ENCODE assay signal across 20 cellular contexts in genomic region chr6:116931456-116931855, GRCh38. TPM values are rescaled to one million over a fixed set of nuclear protein-coding genes. Genes with fewer than 3 reads are reported as not detected.
DNase-seq lines count a peak whose midpoint lies in the region; ATAC-seq and TF ChIP-seq lines count a peak whose summit lies in the region.
"Had no signal": no experiment of that assay in that cellular context is flagged by ENCODE, and none has a peak within 500 bp of the region (broad histone marks: within the 10 kb centered on the region; RNA-seq: fewer than 3 reads in every experiment).

No MANE protein-coding gene starts in this region.

- ATAC-seq in PC-3 = peak; percentile 63
- ATAC-seq in HG03439 (IDR thresholded peaks at IDR 0.05; ENCODE audit: unreplicated experiment) = no peak
- no peak for ATAC-seq in upper lobe of right lung

- no peaks in the 10 kb centered on the region for H3K9me2 ChIP-seq in PC-3 (replicated peaks; ENCODE audit: low read length)
- no peaks in the 10 kb centered on the region for H3K9me2 ChIP-seq in MM.1S (replicated peaks; ENCODE audit: insufficient read depth, low read length)

- peak; percentile 75 for DNase-seq in PC-3
- peak; percentile 2 for DNase-seq in epithelial cell of esophagus (ENCODE audit: low read depth)
- DNase-seq in MM.1S = no peak
- DNase-seq in upper lobe of right lung = no peak
- DNase-seq: 8988T; ACHN; BE2C; C1 segment of cervical spinal cord; CD4-positive, alpha-beta memory T cell; CD4-positive, CD25-positive, alpha-beta regulatory T cell; CD8-positive, alpha-beta memory T cell; COR-L47; DMS 273 treated with DMSO at 0.1 percent for 48 hours; DMS153; DMS53; DMS79 treated with DMSO at 0.1 percent for 48 hours; GF-D8 had no signal

- POLR2A ChIA-PET in PC-3 (lab: Charles Lee; ENCODE audit: unreplicated experiment) = no interaction called here

- peak overlapping the region; percentile 72 for H3K9ac ChIP-seq in PC-3 (ENCODE audit: low read length)
- H3K9ac ChIP-seq in MM.1S (ENCODE audit: low read length) = no peak overlapping the region
- H3K9ac ChIP-seq: BLaER1 had no signal

- no peaks in the 10 kb centered on the region for H3K79me2 ChIP-seq in PC-3 (ENCODE audit: low read length)
- H3K79me2 ChIP-seq in MM.1S (ENCODE audit: low read length) = no peaks in the 10 kb centered on the region

- H3K4me2 ChIP-seq in PC-3 (ENCODE audit: low read length) (peak overlapping the region; percentile 78), MM.1S (ENCODE audit: low read depth, low read length) (no peak overlapping the region)
- H3K4me2 ChIP-seq: BLaER1 had no signal

- TF ChIP-seq CTCF in PC-3 (conservative IDR thresholded peaks at IDR 0.05; ENCODE audit: low read depth, low read length) (no peak), epithelial cell of esophagus (IDR thresholded peaks at IDR 0.05; ENCODE audit: insufficient read depth, low read depth, low read length, missing control alignments) (no peak), MM.1S (IDR thresholded peaks at IDR 0.05; ENCODE audit: low read length) (no peak), upper lobe of right lung (IDR thresholded peaks at IDR 0.05) (no peak)

- H3K27me3 ChIP-seq in PC-3 (ENCODE audit: low read length) = no peaks in the 10 kb centered on the region
- H3K27me3 ChIP-seq in MM.1S (replicated peaks; ENCODE audit: insufficient read depth, low read length) = no peaks in the 10 kb centered on the region
- H3K27me3 ChIP-seq in upper lobe of right lung = no peaks in the 10 kb centered on the region
- H3K27me3 ChIP-seq: BE2C, BLaER1 had no signal

- H3K4me3 ChIP-seq in PC-3 (ENCODE audit: low read length) (peak overlapping the region; percentile 47; the same call in 1 of the 2 replicates), epithelial cell of esophagus (ENCODE audit: low read length) (no peak overlapping the region), MM.1S (ENCODE audit: low read length) (no peak overlapping the region), upper lobe of right lung (no peak overlapping the region)
- H3K4me3 ChIP-seq: BLaER1 had no signal

- no TSS peak for BruUV-seq in PC-3 (replicated peaks; lab: Mats Ljungman, UMichigan)

- CTCF ChIA-PET in PC-3 (lab: Charles Lee) = no interaction called here

- H3F3A ChIP-seq in PC-3 (ENCODE audit: low read length, unreplicated experiment) (peaks cover 5% of the 10 kb centered on the region), MM.1S (ENCODE audit: insufficient read depth, low read length) (no peaks in the 10 kb centered on the region)

- no peaks in the 10 kb centered on the region for H3K9me3 ChIP-seq in PC-3 (ENCODE audit: low read length)
- H3K9me3 ChIP-seq in MM.1S (replicated peaks; ENCODE audit: insufficient read depth, low read length) = no peaks in the 10 kb centered on the region
- no peaks in the 10 kb centered on the region for H3K9me3 ChIP-seq in upper lobe of right lung
- H3K9me3 ChIP-seq: BE2C, BLaER1 had no signal

- H4K20me1 ChIP-seq in PC-3 (ENCODE audit: low read length) (no peaks in the 10 kb centered on the region), MM.1S (ENCODE audit: insufficient read depth, low read length) (no peaks in the 10 kb centered on the region)
- H4K20me1 ChIP-seq: BLaER1 had no signal

- H3K4me1 ChIP-seq in PC-3 (ENCODE audit: insufficient read depth, low read length) (peaks cover 36% of the 10 kb centered on the region), MM.1S (ENCODE audit: low read length) (no peaks in the 10 kb centered on the region), upper lobe of right lung (no peaks in the 10 kb centered on the region)
- H3K4me1 ChIP-seq: BE2C, BLaER1 had no signal

- no peaks in the 10 kb centered on the region for H3K36me3 ChIP-seq in PC-3 (ENCODE audit: low read depth, low read length)
- no peaks in the 10 kb centered on the region for H3K36me3 ChIP-seq in MM.1S (replicated peaks; ENCODE audit: insufficient read depth, low read length)
- H3K36me3 ChIP-seq in upper lobe of right lung = no peaks in the 10 kb centered on the region
- H3K36me3 ChIP-seq: BE2C, BLaER1 had no signal

- intact Hi-C loops in PC-3 (cut with micrococcal nuclease) (loop anchor here (5.0 kb wide), 1 partner anchor 36 kb away; no protein-coding TSS in a partner anchor), upper lobe of right lung (cut with DNase I) (no loop called here)

- no peak overlapping the region for H2AFZ ChIP-seq in PC-3 (ENCODE audit: low read length)
- no peak overlapping the region for H2AFZ ChIP-seq in MM.1S (ENCODE audit: low read length)

- H3K27ac ChIP-seq in PC-3 (ENCODE audit: low read length) = peak overlapping the region; percentile 97
- no peak overlapping the region for H3K27ac ChIP-seq in MM.1S (ENCODE audit: low read length)
- H3K27ac ChIP-seq in upper lobe of right lung = no peak overlapping the region
- H3K27ac ChIP-seq: BLaER1 had no signal

RNA-seq across cellular contexts. Expression of gene RFX6, which starts 54.4 kb away (rescaled TPM):
- 0.15 and 0.17 TPM in 2 replicates for total RNA-seq in PC-3 (2014; rRNA removed)
- not detected for total RNA-seq in upper lobe of right lung
- total RNA-seq: A673; CD4-positive, alpha-beta memory T cell; CD4-positive, CD25-positive, alpha-beta regulatory T cell; CD8-positive, alpha-beta memory T cell had no signal

Comparison
In these comparisons a context has a peak if more than half of its experiments do, and no peak if none do; other contexts are left out.
1. DNase-seq: peak in PC-3 (single experiment) and epithelial cell of esophagus (single experiment); none in MM.1S (single experiment) and upper lobe of right lung (single experiment).